In the genomic region with DNA sequence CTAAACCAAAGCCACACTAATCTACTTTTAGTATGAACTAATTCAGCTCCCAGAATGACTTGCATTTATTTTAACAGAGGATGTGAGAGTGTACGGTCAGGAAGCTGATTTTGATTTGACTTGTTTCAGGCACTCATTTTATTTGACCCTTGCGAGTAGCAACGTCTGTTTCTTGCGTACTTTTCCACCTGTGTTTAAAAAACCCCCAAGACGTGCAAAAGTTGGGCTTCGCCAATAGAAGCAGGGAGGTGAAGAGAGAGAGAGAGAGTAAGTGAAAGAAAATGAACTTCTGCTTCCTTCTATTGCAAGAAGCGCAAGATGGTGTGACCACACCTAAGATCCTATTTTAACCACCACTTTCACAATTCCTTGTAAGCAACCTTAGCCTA, we compare ENCODE assay signal across 8 cellular contexts. TPM values are rescaled to one million over a fixed set of nuclear protein-coding genes. Genes with fewer than 3 reads are reported as not detected.
A peak's percentile ranks its signal among the peaks of the same experiment; 100 is the strongest.
DNase-seq lines count a peak whose midpoint lies in the region; ATAC-seq and TF ChIP-seq lines count a peak whose summit lies in the region.

No MANE protein-coding gene starts in this region.

- no peaks in the 10 kb centered on the region for H3K4me1 ChIP-seq in hepatocyte (ENCODE audit: insufficient read depth)

- H3K27me3 Mint-ChIP-seq in activated T-helper 2 cell treated with anti-CD3 and anti-CD28 coated beads, Interferon-gamma antibody, Interleukin-2, Interleukin-4, amounts not matched to agents 10 μg/mL and 5 μg/mL and 100 μg/mL, durations not matched to agents 14 hours and 24 hours and 36 hours (ENCODE audit: low read depth): no peaks in the 10 kb centered on the region

- 92% methylated on average over 7 of the region's 7 CpGs for WGBS in hepatocyte (ENCODE audit: low lambda C conversion rate, missing lambda C conversion rate)

- H3K27ac Mint-ChIP-seq in activated T-helper 2 cell treated with anti-CD3 and anti-CD28 coated beads, Interferon-gamma antibody, Interleukin-2, Interleukin-4, amounts not matched to agents 10 μg/mL and 5 μg/mL and 100 μg/mL, durations not matched to agents 14 hours and 24 hours and 36 hours: peak overlapping the region; percentile 90

- no peaks in the 10 kb centered on the region for H4K20me1 ChIP-seq in hepatocyte (ENCODE audit: insufficient read depth, poor library complexity, severe bottlenecking)

- H3K27ac ChIP-seq in hepatocyte: no peak overlapping the region

- H3K9me3 ChIP-seq in hepatocyte (ENCODE audit: low read depth): no peaks in the 10 kb centered on the region

- H3K4me3 Mint-ChIP-seq in activated T-helper 2 cell treated with anti-CD3 and anti-CD28 coated beads, Interferon-gamma antibody, Interleukin-2, Interleukin-4, amounts not matched to agents 10 μg/mL and 5 μg/mL and 100 μg/mL, durations not matched to agents 14 hours and 24 hours and 36 hours (ENCODE audit: low read depth): peak overlapping the region; percentile 70

- intact Hi-C loops in activated T-helper 2 cell treated with anti-CD3 and anti-CD28 coated beads, Interferon-gamma antibody, Interleukin-2, Interleukin-4, amounts not matched to agents 10 μg/mL and 5 μg/mL and 100 μg/mL, durations not matched to agents 14 hours and 24 hours and 36 hours (cut with micrococcal nuclease): loop anchor here (1.0 to 2.0 kb wide), 2 partner anchors 20 to 85 kb away; no protein-coding TSS in a partner anchor

- no peaks in the 10 kb centered on the region for H3K79me2 ChIP-seq in hepatocyte

- TF ChIP-seq CTCF in GM12864 (IDR thresholded peaks at IDR 0.05; ENCODE audit: low read depth, low read length, missing control alignments) (no peak), hepatocyte (IDR thresholded peaks at IDR 0.05; ENCODE audit: poor library complexity) (no peak)

- no peaks in the 10 kb centered on the region for H3K36me3 ChIP-seq in hepatocyte (replicated peaks; ENCODE audit: insufficient read depth, low read depth)

- peaks cover 20% of the 10 kb centered on the region for H3K4me1 Mint-ChIP-seq in activated T-helper 2 cell treated with anti-CD3 and anti-CD28 coated beads, Interferon-gamma antibody, Interleukin-2, Interleukin-4, amounts not matched to agents 10 μg/mL and 5 μg/mL and 100 μg/mL, durations not matched to agents 14 hours and 24 hours and 36 hours (ENCODE audit: low read depth)

- H3K9me2 ChIP-seq in hepatocyte (replicated peaks; ENCODE audit: insufficient read depth): no peaks in the 10 kb centered on the region

- H3K27me3 ChIP-seq in hepatocyte: no peaks in the 10 kb centered on the region

- no peak overlapping the region; the same call in 1 of the 2 replicates for H3K4me3 ChIP-seq in GM12864 (ENCODE audit: low read depth, low read length)
- no peak overlapping the region for H3K4me3 ChIP-seq in hepatocyte

- H3K36me3 Mint-ChIP-seq in activated T-helper 2 cell treated with anti-CD3 and anti-CD28 coated beads, Interferon-gamma antibody, Interleukin-2, Interleukin-4, amounts not matched to agents 10 μg/mL and 5 μg/mL and 100 μg/mL, durations not matched to agents 14 hours and 24 hours and 36 hours (ENCODE audit: low read depth): peaks cover 4% of the 10 kb centered on the region

- ATAC-seq in GM21367 (IDR thresholded peaks at IDR 0.05; ENCODE audit: unreplicated experiment) (peak; percentile 50), HG03432 (IDR thresholded peaks at IDR 0.05; ENCODE audit: unreplicated experiment) (peak; percentile 59)

- DNase-seq in GM12864 (ENCODE audit: low read depth): peak; percentile 84
- DNase-seq in activated T-helper 2 cell treated with anti-CD3 and anti-CD28 coated beads, Interferon-gamma antibody, Interleukin-2, Interleukin-4, amounts not matched to agents 10 μg/mL and 5 μg/mL and 100 μg/mL, durations not matched to agents 14 hours and 24 hours and 36 hours (ENCODE audit: low spot score): no peak
- no peak for DNase-seq in DMS 273 (lab: John Stamatoyannopoulos, UW; ENCODE audit: unreplicated experiment)
- DNase-seq in NCI-H69 (lab: John Stamatoyannopoulos, UW): no peak
- DNase-seq in DMS153 (lab: John Stamatoyannopoulos, UW): no peak
- DNase-seq in hepatocyte (ENCODE audit: low spot score): no peak

- H3K9me3 Mint-ChIP-seq in activated T-helper 2 cell treated with anti-CD3 and anti-CD28 coated beads, Interferon-gamma antibody, Interleukin-2, Interleukin-4, amounts not matched to agents 10 μg/mL and 5 μg/mL and 100 μg/mL, durations not matched to agents 14 hours and 24 hours and 36 hours: peaks cover 5% of the 10 kb centered on the region

- no peak overlapping the region for H3K4me2 ChIP-seq in hepatocyte

- H2AFZ ChIP-seq in hepatocyte: no peak overlapping the region

RNA-seq across cellular contexts. Expression of a gene that starts 6.7 kb away (rescaled TPM):
- 38.8 and 42.3 TPM in 2 replicates for total RNA-seq in activated T-helper 2 cell treated with anti-CD3 and anti-CD28 coated beads, Interferon-gamma antibody, Interleukin-2, Interleukin-4, amounts not matched to agents 10 μg/mL and 5 μg/mL and 100 μg/mL, durations not matched to agents 14 hours and 24 hours and 36 hours
- total RNA-seq in hepatocyte: 34.6 and 48.5 TPM in 2 replicates
- 29.9 and 33.6 TPM in 2 replicates for polyA plus RNA-seq in hepatocyte

RNA-seq across cellular contexts. Expression of a gene that starts 22.8 kb away (rescaled TPM):
- 3.2 and 3.8 TPM in 2 replicates for total RNA-seq in activated T-helper 2 cell treated with anti-CD3 and anti-CD28 coated beads, Interferon-gamma antibody, Interleukin-2, Interleukin-4, amounts not matched to agents 10 μg/mL and 5 μg/mL and 100 μg/mL, durations not matched to agents 14 hours and 24 hours and 36 hours
- total RNA-seq in hepatocyte: 0.92 and 1.8 TPM in 2 replicates
- polyA plus RNA-seq in hepatocyte: 1.1 and 1.9 TPM in 2 replicates
